ENCODE assay signal across 17 cellular contexts in genomic region chr12:103431387-103431786, GRCh38.
"Had no signal": no experiment of that assay in that cellular context is flagged by ENCODE, and none has a peak within 500 bp of the region (broad histone marks: within the 10 kb centered on the region; RNA-seq: fewer than 3 reads in every experiment).

No MANE protein-coding gene starts in this region.

- H3K27ac ChIP-seq: dorsolateral prefrontal cortex, esophagus muscularis mucosa, lower lobe of right lung, parathyroid adenoma, thyroid gland, uterus, VCaP had no signal

- H3K4me3 ChIP-seq: dorsolateral prefrontal cortex, esophagus muscularis mucosa, lower lobe of right lung, thyroid gland, uterus had no signal

- H3K36me3 ChIP-seq: esophagus muscularis mucosa, lower lobe of right lung, thyroid gland, uterus had no signal

- H3K27ac Mint-ChIP-seq: activated CD8-positive, alpha-beta T cell treated with anti-CD3 and anti-CD28 coated beads, Interleukin-2, amount 10 ng/mL, durations not matched to agents 7 days and 5 days had no signal

- H3K9ac ChIP-seq: parathyroid adenoma had no signal

- H3K9me3 ChIP-seq: lower lobe of right lung, thyroid gland, uterus had no signal

- H3K27me3 ChIP-seq: dorsolateral prefrontal cortex, esophagus muscularis mucosa, thyroid gland, uterus had no signal

- H3K79me2 ChIP-seq: parathyroid adenoma had no signal

- H2AFZ ChIP-seq: parathyroid adenoma had no signal

- FAIRE-seq: astrocyte, endometrium had no signal

- H3K27me3 Mint-ChIP-seq: naive thymus-derived CD4-positive, alpha-beta T cell had no signal

- H3K4me3 Mint-ChIP-seq: activated CD8-positive, alpha-beta T cell treated with anti-CD3 and anti-CD28 coated beads, Interleukin-2, amount 10 ng/mL, durations not matched to agents 7 days and 5 days; naive thymus-derived CD4-positive, alpha-beta T cell had no signal

- ATAC-seq: activated CD8-positive, alpha-beta T cell treated with anti-CD3 and anti-CD28 coated beads, Interleukin-2, amount 10 ng/mL, durations not matched to agents 7 days and 5 days; naive thymus-derived CD4-positive, alpha-beta T cell had no signal

- DNase-seq: activated CD4-positive, alpha-beta T cell treated with anti-CD3 and anti-CD28 coated beads for 4 hours; activated CD8-positive, alpha-beta T cell treated with anti-CD3 and anti-CD28 coated beads, Interleukin-2, amount 10 ng/mL, durations not matched to agents 7 days and 5 days; activated naive CD4-positive, alpha-beta T cell treated with Interleukin-2 at 50 U/mL for 16 hours; dorsolateral prefrontal cortex; glutamatergic neuron; lower lobe of right lung; naive thymus-derived CD4-positive, alpha-beta T cell; retina; stimulated activated CD4-positive, alpha-beta T cell treated with anti-CD3 and anti-CD28 coated beads, Interleukin-4, amount 100 ng/mL, for 1 hour; stimulated activated CD8-positive, alpha-beta memory T cell treated with anti-CD3 and anti-CD28 coated beads, Interleukin-4, amount 100 ng/mL, for 48 hours; thyroid gland; uterus had no signal

- H3K4me1 ChIP-seq: esophagus muscularis mucosa, lower lobe of right lung, parathyroid adenoma, thyroid gland, uterus had no signal
